In genomic region chr17:82012482-82013295, GRCh38 we compare ENCODE assay signal across 13 cellular contexts. TPM values are rescaled to one million over a fixed set of nuclear protein-coding genes. Genes with fewer than 3 reads are reported as not detected.
A peak's percentile ranks its signal among the peaks of the same experiment; 100 is the strongest.
DNase-seq lines count a peak whose midpoint lies in the region; ATAC-seq and TF ChIP-seq lines count a peak whose summit lies in the region.
"Had no signal": no experiment of that assay in that cellular context is flagged by ENCODE, and none has a peak within 500 bp of the region (broad histone marks: within the 10 kb centered on the region; RNA-seq: fewer than 3 reads in every experiment).

No MANE protein-coding gene starts in this region.

- no peaks in the 10 kb centered on the region for H3K9me3 Mint-ChIP-seq in activated naive CD4-positive, alpha-beta T cell treated with anti-CD3 and anti-CD28 coated beads, Interleukin-2, amount 50 U/mL, for 72 hours
- no peaks in the 10 kb centered on the region for H3K9me3 Mint-ChIP-seq in chondrocyte (ENCODE audit: low read depth)
- H3K9me3 Mint-ChIP-seq: activated CD4-positive, alpha-beta memory T cell treated with anti-CD3 and anti-CD28 coated beads for 36 hours; CD4-positive, alpha-beta T cell had no signal

- H3K4me3 ChIP-seq in H7 (ENCODE audit: insufficient read depth, low read depth, low read length) (no peak overlapping the region), heart left ventricle (no peak overlapping the region), prostate gland (no peak overlapping the region)

- no peak overlapping the region for H3K4me3 Mint-ChIP-seq in chondrocyte (ENCODE audit: unreplicated experiment)
- H3K4me3 Mint-ChIP-seq: activated CD4-positive, alpha-beta memory T cell treated with anti-CD3 and anti-CD28 coated beads for 36 hours; CD4-positive, alpha-beta T cell had no signal

- H3K27ac Mint-ChIP-seq in activated naive CD4-positive, alpha-beta T cell treated with anti-CD3 and anti-CD28 coated beads, Interleukin-2, amount 50 U/mL, for 72 hours, result no peak overlapping the region
- no peak overlapping the region for H3K27ac Mint-ChIP-seq in chondrocyte (ENCODE audit: unreplicated experiment)
- H3K27ac Mint-ChIP-seq: activated CD4-positive, alpha-beta memory T cell treated with anti-CD3 and anti-CD28 coated beads for 36 hours; CD4-positive, alpha-beta T cell had no signal

- TF ChIP-seq POLR2A in heart left ventricle (IDR thresholded peaks at IDR 0.05) (no peak), prostate gland (IDR thresholded peaks at IDR 0.05) (no peak)

- intact Hi-C loops in heart left ventricle (cut with DNase I), result no loop called here
- intact Hi-C loops in prostate gland (cut with DNase I), result no loop called here

- H3K9me3 ChIP-seq in heart left ventricle (no peaks in the 10 kb centered on the region), prostate gland (no peaks in the 10 kb centered on the region)

- no peaks in the 10 kb centered on the region for H3K4me1 Mint-ChIP-seq in chondrocyte (ENCODE audit: low read depth)

- in situ Hi-C loops in KBM-7 (cut with MboI; ENCODE audit: low pct_unique_long_range_greater_than_20kb, low sequenced_read_pairs), result no loop called here

- no peaks in the 10 kb centered on the region for H3K36me3 Mint-ChIP-seq in activated naive CD4-positive, alpha-beta T cell treated with anti-CD3 and anti-CD28 coated beads, Interleukin-2, amount 50 U/mL, for 72 hours
- no peaks in the 10 kb centered on the region for H3K36me3 Mint-ChIP-seq in chondrocyte (ENCODE audit: low read depth)
- H3K36me3 Mint-ChIP-seq: activated CD4-positive, alpha-beta memory T cell treated with anti-CD3 and anti-CD28 coated beads for 36 hours had no signal

- TF ChIP-seq CTCF in heart left ventricle (IDR thresholded peaks at IDR 0.05) (no peak), prostate gland (IDR thresholded peaks at IDR 0.05) (no peak), chondrocyte (IDR thresholded peaks at IDR 0.05) (no peak)

- peak; percentile 38 to 60 (median 41) for ATAC-seq in heart left ventricle
- no peak for ATAC-seq in activated naive CD4-positive, alpha-beta T cell treated with anti-CD3 and anti-CD28 coated beads, Interleukin-2, amount 50 U/mL, for 72 hours

- 72 to 80% (median 75%) methylated on average over 24 to 26 of the region's 26 CpGs for WGBS in heart left ventricle, 4 donors
- 63% methylated on average over 17 of the region's 26 CpGs for WGBS in prostate gland

- peaks cover 0 to 44% (median 10%) of the 10 kb centered on the region in 12 donors for H3K4me1 ChIP-seq in heart left ventricle
- no peaks in the 10 kb centered on the region for H3K4me1 ChIP-seq in prostate gland (replicated peaks)

- H3K27ac ChIP-seq in heart left ventricle (peak overlapping the region; percentile 67 to 96 (median 90)), prostate gland (peak overlapping the region; percentile 42 to 48)
- H3K27ac ChIP-seq: brain microvascular endothelial cell had no signal

- H3K27me3 ChIP-seq in H7 (ENCODE audit: control insufficient read depth, insufficient read depth, low read length) (no peaks in the 10 kb centered on the region), heart left ventricle (no peaks in the 10 kb centered on the region), prostate gland (replicated peaks; ENCODE audit: insufficient read depth) (no peaks in the 10 kb centered on the region)
- H3K27me3 ChIP-seq: brain microvascular endothelial cell had no signal

- no peaks in the 10 kb centered on the region for H3K36me3 ChIP-seq in H7 (replicated peaks; ENCODE audit: control insufficient read depth, insufficient read depth, low read length)
- H3K36me3 ChIP-seq in heart left ventricle, result peaks cover 0 to 15% (median 0%) of the 10 kb centered on the region in 9 donors
- H3K36me3 ChIP-seq in prostate gland, result no peaks in the 10 kb centered on the region
- H3K36me3 ChIP-seq: brain microvascular endothelial cell had no signal

- H3K27me3 Mint-ChIP-seq in chondrocyte (ENCODE audit: low read depth), result no peaks in the 10 kb centered on the region
- H3K27me3 Mint-ChIP-seq: activated CD4-positive, alpha-beta memory T cell treated with anti-CD3 and anti-CD28 coated beads for 36 hours; CD4-positive, alpha-beta T cell had no signal

- DNase-seq in H7 (peak; percentile 74), NCI-H510A treated with DMSO at 0.1 percent for 48 hours (lab: John Stamatoyannopoulos, UW) (peak; percentile 90), heart left ventricle (peak in 2 of 5 donors; percentile 56 to 68), prostate gland (ENCODE audit: low spot score) (no peak), KBM-7 (no peak), chondrocyte (ENCODE audit: low spot score) (no peak)
- no peak for DNase-seq in activated naive CD4-positive, alpha-beta T cell treated with anti-CD3 and anti-CD28 coated beads, Interleukin-2, amount 50 U/mL, for 72 hours (ENCODE audit: low spot score in 2 of 2)
- no peak for DNase-seq in stimulated activated CD4-positive, alpha-beta T cell treated with anti-CD3 and anti-CD28 coated beads, Interleukin-4, amount 100 ng/mL, for 1 hour
- DNase-seq: activated CD4-positive, alpha-beta memory T cell treated with anti-CD3 and anti-CD28 coated beads for 36 hours; brain microvascular endothelial cell; CD4-positive, alpha-beta T cell; NCI-H2029 treated with DMSO at 0.1 percent for 48 hours; OCI-M1 had no signal

RNA-seq across cellular contexts. Expression of gene CENPX, which starts 10.0 kb away (rescaled TPM):
- total RNA-seq in H7 (2014; rRNA removed; shearing (Covaris generic)), result 171 and 247 TPM in 2 replicates
- total RNA-seq in heart left ventricle (10 to 100 TPM; 16.8 to 62.0 (median 23.8) TPM), prostate gland (100 to 1,000 TPM in 1 of 2 donors, 10 to 100 TPM in 1; 84.9 to 263 TPM), chondrocyte (18.1 to 25.1 TPM (median 19.2 TPM) in 3 replicates)
- polyA plus RNA-seq in heart left ventricle, result 100 to 1,000 TPM in 1 of 2 donors, 10 to 100 TPM in 1; 37.3 to 126 TPM
- 10 to 100 TPM; 47.8 to 62.7 TPM for total RNA-seq in activated naive CD4-positive, alpha-beta T cell treated with anti-CD3 and anti-CD28 coated beads, Interleukin-2, amount 50 U/mL, for 72 hours

RNA-seq across cellular contexts. Expression of gene LRRC45, which starts 10.4 kb away (rescaled TPM):
- 45.2 and 46.5 TPM in 2 replicates for total RNA-seq in H7 (2014; rRNA removed; shearing (Covaris generic))
- total RNA-seq in heart left ventricle (1 to 10 TPM; 2.9 to 7.5 (median 5.6) TPM), prostate gland (10 to 100 TPM; 22.2 to 24.1 TPM), chondrocyte (7.9 to 12.8 TPM (median 8.2 TPM) in 3 replicates)
- polyA plus RNA-seq in heart left ventricle, result 1 to 10 TPM; 5.1 to 8.6 TPM
- total RNA-seq in activated naive CD4-positive, alpha-beta T cell treated with anti-CD3 and anti-CD28 coated beads, Interleukin-2, amount 50 U/mL, for 72 hours, result 10 to 100 TPM; 16.7 TPM

RNA-seq across cellular contexts. Expression of gene RAC3, which starts 18.8 kb away (rescaled TPM):
- 155 and 175 TPM in 2 replicates for total RNA-seq in H7 (2014; rRNA removed; shearing (Covaris generic))
- total RNA-seq in heart left ventricle (1 to 10 TPM in 7 of 9 donors, under 1 TPM in 2; 0.76 to 2.6 (median 1.5) TPM), prostate gland (10 to 100 TPM; 41.8 to 93.9 TPM), chondrocyte (14.9 to 32.7 TPM (median 32.3 TPM) in 3 replicates)
- polyA plus RNA-seq in heart left ventricle, result 1 to 10 TPM; 1.2 to 2.0 TPM
- total RNA-seq in activated naive CD4-positive, alpha-beta T cell treated with anti-CD3 and anti-CD28 coated beads, Interleukin-2, amount 50 U/mL, for 72 hours, result 10 to 100 TPM in 1 of 2 donors, 1 to 10 TPM in 1; 5.7 to 13.5 TPM

RNA-seq across cellular contexts. Expression of gene DCXR, which starts 24.8 kb away (rescaled TPM):
- 72.7 and 110 TPM in 2 replicates for total RNA-seq in H7 (2014; rRNA removed; shearing (Covaris generic))
- total RNA-seq in heart left ventricle (100 to 1,000 TPM; 139 to 312 (median 185) TPM), prostate gland (100 to 1,000 TPM; 235 to 744 TPM), chondrocyte (52.8 to 59.8 TPM (median 58.2 TPM) in 3 replicates)
- polyA plus RNA-seq in heart left ventricle, result 100 to 1,000 TPM; 243 to 246 TPM
- 100 to 1,000 TPM in 1 of 2 donors, 10 to 100 TPM in 1; 85.5 to 128 TPM for total RNA-seq in activated naive CD4-positive, alpha-beta T cell treated with anti-CD3 and anti-CD28 coated beads, Interleukin-2, amount 50 U/mL, for 72 hours

RNA-seq across cellular contexts. Expression of gene ASPSCR1, which starts 35.3 kb away (rescaled TPM):
- total RNA-seq in H7 (2014; rRNA removed; shearing (Covaris generic)), result 62.1 and 65.8 TPM in 2 replicates
- total RNA-seq in heart left ventricle (10 to 100 TPM; 15.1 to 27.8 (median 22.5) TPM), prostate gland (10 to 100 TPM; 30.7 to 39.7 TPM), chondrocyte (30.4 to 36.9 TPM (median 36.1 TPM) in 3 replicates)
- polyA plus RNA-seq in heart left ventricle, result 10 to 100 TPM; 39.2 to 43.6 TPM
- 10 to 100 TPM; 19.7 to 62.3 TPM for total RNA-seq in activated naive CD4-positive, alpha-beta T cell treated with anti-CD3 and anti-CD28 coated beads, Interleukin-2, amount 50 U/mL, for 72 hours

Comparison
In these comparisons a context has a peak if more than half of its experiments do, and no peak if none do; other contexts are left out.
1. DNase-seq: peak in H7 (single experiment) and NCI-H510A treated with DMSO at 0.1 percent for 48 hours (single experiment); none in prostate gland (single experiment), KBM-7 (single experiment), activated naive CD4-positive, alpha-beta T cell treated with anti-CD3 and anti-CD28 coated beads, Interleukin-2, amount 50 U/mL, for 72 hours (0 of 2), chondrocyte (single experiment) and stimulated activated CD4-positive, alpha-beta T cell treated with anti-CD3 and anti-CD28 coated beads, Interleukin-4, amount 100 ng/mL, for 1 hour (single experiment).
2. ATAC-seq: peak in heart left ventricle (4 of 4); none in activated naive CD4-positive, alpha-beta T cell treated with anti-CD3 and anti-CD28 coated beads, Interleukin-2, amount 50 U/mL, for 72 hours (0 of 2).